Comparison of ENCODE assay signal across 10 cellular contexts in the genomic region with DNA sequence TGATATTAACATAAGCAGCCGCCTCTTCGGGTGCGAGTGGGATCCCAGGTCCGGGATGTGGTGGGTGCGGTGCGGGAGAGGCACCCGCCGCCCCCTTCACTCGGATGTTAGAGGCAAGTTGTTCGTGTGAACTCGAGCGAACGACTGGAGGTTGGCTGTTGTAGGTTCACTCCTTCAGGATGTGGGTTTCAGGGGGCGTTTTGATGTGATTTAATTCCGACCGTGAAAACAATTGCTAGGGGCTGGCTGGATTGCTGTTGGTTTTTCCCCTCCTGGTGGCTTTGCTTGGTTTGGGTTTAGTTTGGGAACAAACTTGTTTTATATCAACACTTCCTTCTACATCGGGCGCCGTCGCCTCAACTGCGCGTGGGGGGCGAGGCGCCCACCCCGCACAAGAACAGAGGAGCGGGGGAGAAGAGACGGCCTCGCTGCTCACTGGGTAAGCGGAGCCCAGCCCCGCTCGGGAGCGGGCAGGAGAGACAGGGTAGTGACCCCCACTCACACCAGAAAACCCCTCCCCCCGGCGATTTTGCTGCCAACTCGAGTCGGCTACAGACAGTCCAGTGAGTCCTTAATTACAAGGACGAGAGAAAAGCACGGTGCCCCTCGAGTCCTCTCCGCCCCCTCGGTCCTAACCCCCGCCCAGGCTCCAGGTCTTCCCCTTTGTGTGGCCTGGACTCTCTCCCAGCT. TPM values are rescaled to one million over a fixed set of nuclear protein-coding genes. Genes with fewer than 3 reads are reported as not detected.
DNase-seq lines count a peak whose midpoint lies in the region; ATAC-seq and TF ChIP-seq lines count a peak whose summit lies in the region.
"Had no signal": no experiment of that assay in that cellular context is flagged by ENCODE, and none has a peak within 500 bp of the region (broad histone marks: within the 10 kb centered on the region; RNA-seq: fewer than 3 reads in every experiment).

No MANE protein-coding gene starts in this region.

- H3K27ac Mint-ChIP-seq in type B pancreatic cell = peak overlapping the region; percentile 54

- H3K4me1 ChIP-seq in mucosa of descending colon (ENCODE audit: low read depth) = peaks cover 36% of the 10 kb centered on the region

- peaks cover 65% of the 10 kb centered on the region for H3K27me3 Mint-ChIP-seq in type B pancreatic cell

- intact Hi-C loops in mucosa of descending colon (cut with DNase I, micrococcal nuclease) (loop anchor here in 1 of 2 donors (5.0 kb wide), 1 partner anchor 441 kb away; no protein-coding TSS in a partner anchor), posterior vena cava (cut with DNase I) (no loop called here)

- H3K36me3 ChIP-seq in mucosa of descending colon (ENCODE audit: low read depth) = no peaks in the 10 kb centered on the region

- H3K4me1 Mint-ChIP-seq in type B pancreatic cell (ENCODE audit: unreplicated experiment) = peaks cover 38% of the 10 kb centered on the region

- no peaks in the 10 kb centered on the region for H3K9me3 Mint-ChIP-seq in type B pancreatic cell

- ATAC-seq in mucosa of descending colon (no peak), GM21529 (IDR thresholded peaks at IDR 0.05; ENCODE audit: unreplicated experiment) (no peak), HG03439 (IDR thresholded peaks at IDR 0.05; ENCODE audit: unreplicated experiment) (no peak)

- TF ChIP-seq CTCF in mucosa of descending colon (IDR thresholded peaks at IDR 0.05) (no peak), type B pancreatic cell (conservative IDR thresholded peaks at IDR 0.05) (no peak)

- peak overlapping the region; percentile 92 for H3K4me3 Mint-ChIP-seq in type B pancreatic cell

- H3K9me3 ChIP-seq in mucosa of descending colon = no peaks in the 10 kb centered on the region

- DNase-seq in activated T-cell treated with anti-CD3 and anti-CD28 coated beads for 1 hour (ENCODE audit: low read depth) (peak; percentile 41), activated T-cell treated with anti-CD3 and anti-CD28 coated beads for 4 hours (no peak), mucosa of descending colon (peak in 2 of 3 donors; percentile 38 to 60), type B pancreatic cell (ENCODE audit: extremely low spot score, unreplicated experiment) (peak; percentile 70), posterior vena cava (ENCODE audit: low spot score) (no peak)
- peak; percentile 68 for DNase-seq in activated naive CD4-positive, alpha-beta T cell treated with anti-CD3 and anti-CD28 coated beads, Interleukin-2, amount 50 U/mL, for 16 hours
- DNase-seq: IMR-90 had no signal

- no peaks in the 10 kb centered on the region for H3K36me3 Mint-ChIP-seq in type B pancreatic cell

- H3K4me3 ChIP-seq in mucosa of descending colon = no peak overlapping the region

RNA-seq across cellular contexts. Expression of gene LEF1, which starts 3.0 kb away (rescaled TPM):
- total RNA-seq in mucosa of descending colon (1 to 10 TPM; 2.2 to 3.9 (median 2.5) TPM), type B pancreatic cell (ENCODE audit: low replicate concordance) (14.1 and 66.1 TPM in 2 replicates), posterior vena cava (1 to 10 TPM; 2.3 to 3.0 TPM)
- total RNA-seq: dermis microvascular lymphatic vessel endothelial cell had no signal

Comparison
In these comparisons a context has a peak if more than half of its experiments do, and no peak if none do; other contexts are left out.
1. DNase-seq: peak in activated T-cell treated with anti-CD3 and anti-CD28 coated beads for 1 hour (single experiment), activated naive CD4-positive, alpha-beta T cell treated with anti-CD3 and anti-CD28 coated beads, Interleukin-2, amount 50 U/mL, for 16 hours (single experiment), mucosa of descending colon (2 of 3) and type B pancreatic cell (single experiment); none in activated T-cell treated with anti-CD3 and anti-CD28 coated beads for 4 hours (single experiment) and posterior vena cava (single experiment).